10 cellular contexts compared by ENCODE assay signal in genomic region chr9:89153618-89154017, GRCh38.
DNase-seq lines count a peak whose midpoint lies in the region; ATAC-seq lines count a peak whose summit lies in the region.
"Had no signal": no experiment of that assay in that cellular context is flagged by ENCODE, and none has a peak within 500 bp of the region (broad histone marks: within the 10 kb centered on the region; RNA-seq: fewer than 3 reads in every experiment).

No MANE protein-coding gene starts in this region.

- ATAC-seq in GM18502 (IDR thresholded peaks at IDR 0.05; ENCODE audit: poor library complexity, unreplicated experiment) = no peak
- no peak for ATAC-seq in GM19351 (IDR thresholded peaks at IDR 0.05; ENCODE audit: unreplicated experiment)

- DNase-seq in stimulated activated CD4-positive, alpha-beta T cell treated with anti-CD3 and anti-CD28 coated beads, Interleukin-12 subunit alpha, Interleukin-12 subunit beta, amount 100 ng/mL, for 48 hours (ENCODE audit: low read depth in 2 of 3, low spot score in 1 of 3) = peak in 2 of 3 donors; percentile 23 to 31
- no peak for DNase-seq in stimulated activated CD4-positive, alpha-beta T cell treated with anti-CD3 and anti-CD28 coated beads, Interleukin-12 subunit alpha, Interleukin-12 subunit beta, amount 100 ng/mL, for 4 hours
- DNase-seq in activated naive CD4-positive, alpha-beta T cell treated with anti-CD3 and anti-CD28 coated beads, Interleukin-2, amount 50 U/mL, for 16 hours = peak; percentile 27
- DNase-seq in kidney tubule cell (ENCODE audit: low spot score) (peak; percentile 97), NAMALWA (ENCODE audit: low spot score) (no peak), SIG-M5 treated with dmso at 0.1 percent for 504 hours (lab: John Stamatoyannopoulos, UW; ENCODE audit: unreplicated experiment) (no peak)
- DNase-seq: activated naive CD8-positive, alpha-beta T cell treated with anti-CD3 and anti-CD28 coated beads, Interleukin-2, amount 10 ng/mL, durations not matched to agents 7 days and 5 days; DMS153 had no signal

Comparison
In these comparisons a context has a peak if more than half of its experiments do, and no peak if none do; other contexts are left out.
1. DNase-seq: peak in stimulated activated CD4-positive, alpha-beta T cell treated with anti-CD3 and anti-CD28 coated beads, Interleukin-12 subunit alpha, Interleukin-12 subunit beta, amount 100 ng/mL, for 48 hours (2 of 3), activated naive CD4-positive, alpha-beta T cell treated with anti-CD3 and anti-CD28 coated beads, Interleukin-2, amount 50 U/mL, for 16 hours (single experiment) and kidney tubule cell (single experiment); none in stimulated activated CD4-positive, alpha-beta T cell treated with anti-CD3 and anti-CD28 coated beads, Interleukin-12 subunit alpha, Interleukin-12 subunit beta, amount 100 ng/mL, for 4 hours (single experiment), NAMALWA (single experiment) and SIG-M5 treated with dmso at 0.1 percent for 504 hours (single experiment).